In the genomic region with DNA sequence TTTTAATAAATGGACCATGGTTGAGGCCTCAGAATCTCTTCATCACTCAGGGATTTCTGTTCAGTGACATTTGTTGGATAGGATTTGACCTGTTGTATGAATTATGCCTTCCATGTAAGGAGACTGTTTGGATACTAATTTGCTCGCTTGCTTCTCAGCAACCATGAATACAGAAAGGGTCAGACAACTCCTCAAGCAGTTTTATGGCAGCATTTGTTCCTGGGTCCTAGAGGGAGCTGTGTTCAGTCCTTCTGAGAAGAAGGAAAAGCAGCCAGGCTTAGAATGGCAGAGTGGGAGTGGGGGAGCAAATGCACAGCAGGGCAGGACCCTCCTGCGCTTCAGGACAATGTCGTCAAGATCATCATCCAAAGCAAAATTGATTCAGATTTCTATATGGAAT, we compare ENCODE assay signal across 26 cellular contexts.
"Had no signal": no experiment of that assay in that cellular context is flagged by ENCODE, and none has a peak within 500 bp of the region (broad histone marks: within the 10 kb centered on the region; RNA-seq: fewer than 3 reads in every experiment).

No MANE protein-coding gene starts in this region.

- FAIRE-seq: bronchial epithelial cell, colon, frontal cortex, kidney had no signal

- H3K36me3 ChIP-seq: lower lobe of right lung, ovary, right lobe of liver, stomach, tibial artery, upper lobe of right lung had no signal

- H3K4me1 Mint-ChIP-seq: activated CD4-positive, alpha-beta T cell treated with anti-CD3 and anti-CD28 coated beads for 36 hours; stimulated activated naive B cell treated with anti-CD40 and anti-IgM and Interleukin-4, amounts not matched to agents 10 μg/mL and 1 μg/mL and 100 μg/mL, for 72 hours had no signal

- H3K9me3 ChIP-seq: lower lobe of right lung, ovary, right lobe of liver, stomach, tibial artery, upper lobe of right lung had no signal

- H3K27ac Mint-ChIP-seq: activated CD4-positive, alpha-beta T cell treated with anti-CD3 and anti-CD28 coated beads for 36 hours; activated naive CD8-positive, alpha-beta T cell; activated T-cell treated with anti-CD3 and anti-CD28 coated beads, Interleukin-2, amount 50 U/mL, for 72 hours; natural killer cell treated with Interleukin-12 subunit alpha and Interleukin-12 subunit beta and Interleukin-15 and Interleukin-18, amount 100 ng/mL, for 72 hours; progenitor cell of endocrine pancreas; stimulated activated naive B cell treated with anti-CD40 and anti-IgM and Interleukin-4, amounts not matched to agents 10 μg/mL and 1 μg/mL and 100 μg/mL, for 72 hours had no signal

- H3K27me3 ChIP-seq: ovary, right lobe of liver, stomach, tibial artery, upper lobe of right lung had no signal

- H3K9me3 Mint-ChIP-seq: activated T-cell treated with anti-CD3 and anti-CD28 coated beads, Interleukin-2, amount 50 U/mL, for 72 hours had no signal

- H3K36me3 Mint-ChIP-seq: activated naive CD8-positive, alpha-beta T cell; natural killer cell treated with Interleukin-12 subunit alpha and Interleukin-12 subunit beta and Interleukin-15 and Interleukin-18, amount 100 ng/mL, for 72 hours; stimulated activated naive B cell treated with anti-CD40 and anti-IgM and Interleukin-4, amounts not matched to agents 10 μg/mL and 1 μg/mL and 100 μg/mL, for 72 hours had no signal

- H3K4me1 ChIP-seq: lower lobe of right lung, right lobe of liver, stomach, tibial artery, upper lobe of right lung had no signal

- H3K27me3 Mint-ChIP-seq: natural killer cell treated with Interleukin-12 subunit alpha and Interleukin-12 subunit beta and Interleukin-15 and Interleukin-18, amount 100 ng/mL, for 72 hours; progenitor cell of endocrine pancreas had no signal

- H3K4me3 Mint-ChIP-seq: activated CD4-positive, alpha-beta T cell treated with anti-CD3 and anti-CD28 coated beads for 36 hours; activated naive CD8-positive, alpha-beta T cell; activated T-cell treated with anti-CD3 and anti-CD28 coated beads, Interleukin-2, amount 50 U/mL, for 72 hours; natural killer cell treated with Interleukin-12 subunit alpha and Interleukin-12 subunit beta and Interleukin-15 and Interleukin-18, amount 100 ng/mL, for 72 hours; stimulated activated naive B cell treated with anti-CD40 and anti-IgM and Interleukin-4, amounts not matched to agents 10 μg/mL and 1 μg/mL and 100 μg/mL, for 72 hours had no signal

- H3K4me3 ChIP-seq: lower lobe of right lung, ovary, right lobe of liver, stomach, tibial artery, upper lobe of right lung had no signal

- H3K27ac ChIP-seq: lower lobe of right lung, ovary, right lobe of liver, stomach, tibial artery, upper lobe of right lung had no signal

- DNase-seq: activated CD4-positive, alpha-beta T cell treated with anti-CD3 and anti-CD28 coated beads for 36 hours; activated CD4-positive, CD25-positive, alpha-beta regulatory T cell; activated naive CD4-positive, alpha-beta T cell; activated T-cell treated with anti-CD3 and anti-CD28 coated beads for 4 hours; activated T-cell treated with anti-CD3 and anti-CD28 coated beads, Interleukin-2, amount 50 U/mL, for 72 hours; anterior cingulate cortex; dermis blood vessel endothelial cell; effector CD4-positive, alpha-beta T cell; kidney; lower lobe of right lung; mesenchymal stem cell; ovary; right lobe of liver; stimulated activated CD4-positive, alpha-beta T cell treated with anti-CD3 and anti-CD28 coated beads, Interleukin-1b, Interleukin-23, amount 100 ng/mL, for 48 hours; stimulated activated CD4-positive, alpha-beta T cell treated with anti-CD3 and anti-CD28 coated beads, Interleukin-4, amount 100 ng/mL, for 4 hours; stimulated activated naive B cell treated with anti-CD40 and anti-IgM and Interleukin-4, amounts not matched to agents 10 μg/mL and 1 μg/mL and 100 μg/mL, for 72 hours; stomach; T-helper 2 cell; tibial artery; upper lobe of right lung had no signal
